In the genomic region with DNA sequence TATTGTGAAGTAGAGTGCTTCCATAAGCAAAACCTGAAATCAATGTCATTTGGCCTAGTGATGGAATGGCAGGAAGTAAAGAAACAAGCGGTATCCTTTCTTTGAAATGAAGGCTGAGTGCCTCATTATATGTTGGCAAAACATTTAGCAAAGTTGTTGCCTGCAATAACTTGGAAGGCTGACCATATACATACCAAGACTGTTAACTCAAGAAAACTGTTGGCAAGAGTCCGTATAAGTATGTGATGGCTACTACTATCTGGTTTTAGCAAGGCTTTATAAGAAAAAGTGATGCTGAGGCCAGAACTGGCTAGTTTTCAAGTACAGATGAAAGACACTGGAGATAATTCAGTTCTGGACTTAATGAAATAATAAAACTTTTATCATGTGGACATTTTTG, we compare ENCODE assay signal across 18 cellular contexts.
DNase-seq lines count a peak whose midpoint lies in the region; ATAC-seq and TF ChIP-seq lines count a peak whose summit lies in the region.
"Had no signal": no experiment of that assay in that cellular context is flagged by ENCODE, and none has a peak within 500 bp of the region (broad histone marks: within the 10 kb centered on the region; RNA-seq: fewer than 3 reads in every experiment).

No MANE protein-coding gene starts in this region.

- no peaks in the 10 kb centered on the region for H3K79me1 ChIP-seq in mesendoderm (ENCODE audit: low read length)

- BruUV-seq in PC-3 (replicated peaks; lab: Mats Ljungman, UMichigan): no TSS peak

- H3K36me3 ChIP-seq in PC-3 (ENCODE audit: low read depth, low read length) (no peaks in the 10 kb centered on the region), mesendoderm (ENCODE audit: control insufficient read depth, insufficient read depth, low read length) (no peaks in the 10 kb centered on the region)
- H3K36me3 ChIP-seq: Peyer's patch, SJCRH30 had no signal

- H2BK15ac ChIP-seq in mesendoderm (replicated peaks; ENCODE audit: low read depth): no peak overlapping the region

- no peak overlapping the region for H2BK5ac ChIP-seq in mesendoderm (ENCODE audit: low read length)

- peak; percentile 19 for DNase-seq in AG08395 (ENCODE audit: low spot score)
- no peak for DNase-seq in PC-3
- peak; percentile 47 for DNase-seq in fibroblast of gingiva (ENCODE audit: low read depth)
- DNase-seq in mesendoderm: no peak
- DNase-seq in RPMI8226: no peak
- DNase-seq in GM13977 (ENCODE audit: low spot score): no peak
- DNase-seq: CD4-positive, CD25-positive, alpha-beta regulatory T cell; DMS79; H9; NCI-H1417; NCI-H1694 treated with DMSO at 0.1 percent for 48 hours; NCI-H2081 treated with DMSO at 0.1 percent for 48 hours; NCI-H2171 treated with DMSO at 0.1 percent for 48 hours; NCI-H524 treated with DMSO at 0.1 percent for 48 hours; NCI-H82; Peyer's patch; SJCRH30 had no signal

- H3K79me2 ChIP-seq in PC-3 (ENCODE audit: low read length) (no peaks in the 10 kb centered on the region), mesendoderm (ENCODE audit: control insufficient read depth, insufficient read depth, low read length) (no peaks in the 10 kb centered on the region)

- no peak overlapping the region for H4K8ac ChIP-seq in mesendoderm (ENCODE audit: low read depth, low read length)

- no peak overlapping the region for H3K18ac ChIP-seq in mesendoderm (ENCODE audit: low read length)

- H3K9me2 ChIP-seq in PC-3 (replicated peaks; ENCODE audit: low read length): no peaks in the 10 kb centered on the region

- no peak overlapping the region for H3K9ac ChIP-seq in PC-3 (ENCODE audit: low read length)
- no peak overlapping the region for H3K9ac ChIP-seq in mesendoderm (ENCODE audit: low read length)

- POLR2A ChIA-PET in PC-3 (lab: Charles Lee; ENCODE audit: unreplicated experiment): no interaction called here

- H2BK120ac ChIP-seq in mesendoderm (ENCODE audit: low read depth, low read length): no peak overlapping the region

- H3F3A ChIP-seq in PC-3 (ENCODE audit: low read length, unreplicated experiment): no peaks in the 10 kb centered on the region

- no CpG with 5 or more reads among the region's 2 CpGs for WGBS in mesendoderm (ENCODE audit: extremely low coverage, insufficient coverage, low lambda C conversion rate)

- no peak overlapping the region for H2AFZ ChIP-seq in PC-3 (ENCODE audit: low read length)

- ATAC-seq in PC-3 (no peak), HG03280 (IDR thresholded peaks at IDR 0.05; ENCODE audit: unreplicated experiment) (no peak)

- H3K4me2 ChIP-seq in PC-3 (ENCODE audit: low read length) (peak overlapping the region; percentile 4), mesendoderm (ENCODE audit: low read length) (no peak overlapping the region)

- no peak for TF ChIP-seq CTCF in PC-3 (conservative IDR thresholded peaks at IDR 0.05; ENCODE audit: low read depth, low read length)
- no peak for TF ChIP-seq CTCF in GM13977 (IDR thresholded peaks at IDR 0.05; ENCODE audit: extremely low read depth, insufficient read depth, missing control alignments)

- no peak overlapping the region for H3K23ac ChIP-seq in mesendoderm (ENCODE audit: low read length)

- intact Hi-C loops in PC-3 (cut with micrococcal nuclease): no loop called here

- in situ Hi-C loops in GM13977 (cut with MboI; ENCODE audit: low pct_unique_long_range_greater_than_20kb, low sequenced_read_pairs, unreplicated experiment): no loop called here

- no peak overlapping the region for H3K56ac ChIP-seq in mesendoderm (ENCODE audit: low read length)

- H3K27ac ChIP-seq in PC-3 (ENCODE audit: low read length): peak overlapping the region; percentile 67
- no peak overlapping the region for H3K27ac ChIP-seq in mesendoderm (ENCODE audit: low read depth, low read length)
- H3K27ac ChIP-seq: Peyer's patch, SJCRH30 had no signal

- H3K4me3 ChIP-seq in PC-3 (ENCODE audit: low read length) (no peak overlapping the region), mesendoderm (ENCODE audit: low read length) (no peak overlapping the region)
- H3K4me3 ChIP-seq: Peyer's patch, SJCRH30 had no signal

- no peak overlapping the region for H4K5ac ChIP-seq in mesendoderm (ENCODE audit: low read length)

- H3K4me1 ChIP-seq in PC-3 (ENCODE audit: insufficient read depth, low read length) (peaks cover 14% of the 10 kb centered on the region), mesendoderm (ENCODE audit: control insufficient read depth, low read depth, low read length) (peaks cover 1% of the 10 kb centered on the region)
- H3K4me1 ChIP-seq: Peyer's patch, SJCRH30 had no signal

- no peaks in the 10 kb centered on the region for H3K9me3 ChIP-seq in PC-3 (ENCODE audit: low read length)
- H3K9me3 ChIP-seq: Peyer's patch, SJCRH30 had no signal

- peak overlapping the region; percentile 41 for H2AK5ac ChIP-seq in mesendoderm (ENCODE audit: low read length)

- H4K20me1 ChIP-seq in PC-3 (ENCODE audit: low read length): no peaks in the 10 kb centered on the region

- no peaks in the 10 kb centered on the region for H3K27me3 ChIP-seq in PC-3 (ENCODE audit: low read length)
- no peaks in the 10 kb centered on the region for H3K27me3 ChIP-seq in mesendoderm (ENCODE audit: insufficient read depth, low read length, poor library complexity)
- H3K27me3 ChIP-seq: Peyer's patch, SJCRH30 had no signal

- CTCF ChIA-PET in PC-3 (lab: Charles Lee): no interaction called here

- no peak overlapping the region for H3K4ac ChIP-seq in mesendoderm (ENCODE audit: low read depth, low read length)

Comparison
In these comparisons a context has a peak if more than half of its experiments do, and no peak if none do; other contexts are left out.
1. DNase-seq: peak in AG08395 (single experiment) and fibroblast of gingiva (single experiment); none in PC-3 (single experiment), mesendoderm (single experiment), RPMI8226 (single experiment) and GM13977 (single experiment).